ENCODE assay signal across 19 cellular contexts in the genomic region with DNA sequence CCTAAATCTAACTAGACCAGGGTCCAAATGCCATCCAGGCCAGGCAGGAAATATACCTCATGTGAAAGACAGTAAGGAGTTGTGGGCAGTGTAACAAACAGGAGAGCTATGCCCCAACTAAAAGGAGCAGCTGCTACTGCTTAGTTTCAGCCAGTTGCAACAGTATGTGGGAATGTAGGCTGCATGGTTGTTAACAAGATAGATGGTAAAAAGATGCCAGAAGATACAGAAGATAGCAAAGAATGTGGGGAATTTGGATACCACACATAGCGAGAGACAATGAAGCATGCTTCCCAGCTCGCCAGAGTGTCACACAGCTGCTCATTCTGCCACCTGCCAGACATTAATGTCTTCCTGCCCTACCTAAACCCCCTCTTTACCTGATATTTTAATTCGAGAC. TPM values are rescaled to one million over a fixed set of nuclear protein-coding genes. Genes with fewer than 3 reads are reported as not detected.
DNase-seq lines count a peak whose midpoint lies in the region; ATAC-seq and TF ChIP-seq lines count a peak whose summit lies in the region.
"Had no signal": no experiment of that assay in that cellular context is flagged by ENCODE, and none has a peak within 500 bp of the region (broad histone marks: within the 10 kb centered on the region; RNA-seq: fewer than 3 reads in every experiment).

No MANE protein-coding gene starts in this region.

- H3K79me2 ChIP-seq in neural progenitor cell (ENCODE audit: low read depth) (no peaks in the 10 kb centered on the region), osteoblast (ENCODE audit: insufficient read depth, low read length) (no peaks in the 10 kb centered on the region)

- H3K27ac ChIP-seq in neural progenitor cell (peak overlapping the region; percentile 54), osteoblast (ENCODE audit: low read depth, low read length) (no peak overlapping the region)
- H3K27ac ChIP-seq: SK-N-MC, stomach had no signal

- CTCF ChIA-PET in WTC11 (lab: Charles Lee): interaction anchor here (0.7 to 1.3 kb wide), 3 partner anchors 8 to 510 kb away, joined by 3 to 6 read pairs (median 3); no protein-coding TSS in a partner anchor

- POLR2A ChIA-PET in WTC11 (lab: Charles Lee): no interaction called here

- no peaks in the 10 kb centered on the region for H3K9me3 ChIP-seq in neural progenitor cell (ENCODE audit: low read depth)
- H3K9me3 ChIP-seq in osteoblast (ENCODE audit: low read depth, low read length): no peaks in the 10 kb centered on the region
- H3K9me3 ChIP-seq: stomach had no signal

- no peaks in the 10 kb centered on the region for H3K36me3 ChIP-seq in neural progenitor cell
- H3K36me3 ChIP-seq in osteoblast (ENCODE audit: insufficient read depth, low read length): peaks cover 13% of the 10 kb centered on the region

- H3K27me3 ChIP-seq in neural progenitor cell (no peaks in the 10 kb centered on the region), osteoblast (ENCODE audit: insufficient read depth, low read length) (no peaks in the 10 kb centered on the region)
- H3K27me3 ChIP-seq: stomach had no signal

- H3K27me3 Mint-ChIP-seq in WTC11 (ENCODE audit: low read depth) (no peaks in the 10 kb centered on the region), neural progenitor cell (ENCODE audit: insufficient read depth, low read depth) (no peaks in the 10 kb centered on the region)
- no peaks in the 10 kb centered on the region for H3K27me3 Mint-ChIP-seq in stimulated activated naive B cell treated with anti-CD40 and anti-IgM and Interleukin-4, amounts not matched to agents 10 μg/mL and 1 μg/mL and 100 μg/mL, for 72 hours
- H3K27me3 Mint-ChIP-seq: B cell had no signal

- H3K36me3 Mint-ChIP-seq in WTC11 (peaks cover 19% of the 10 kb centered on the region), neural progenitor cell (peaks cover 6% of the 10 kb centered on the region)
- peaks cover 29 to 57% of the 10 kb centered on the region in 2 donors for H3K36me3 Mint-ChIP-seq in stimulated activated naive B cell treated with anti-CD40 and anti-IgM and Interleukin-4, amounts not matched to agents 10 μg/mL and 1 μg/mL and 100 μg/mL, for 72 hours

- no peaks in the 10 kb centered on the region for H4K20me1 ChIP-seq in neural progenitor cell (ENCODE audit: low read depth)
- H4K20me1 ChIP-seq in osteoblast (ENCODE audit: insufficient read depth, low read length): no peaks in the 10 kb centered on the region

- H3K4me1 Mint-ChIP-seq in WTC11 (peaks cover 17% of the 10 kb centered on the region), neural progenitor cell (no peaks in the 10 kb centered on the region)
- H3K4me1 Mint-ChIP-seq in stimulated activated naive B cell treated with anti-CD40 and anti-IgM and Interleukin-4, amounts not matched to agents 10 μg/mL and 1 μg/mL and 100 μg/mL, for 72 hours: no peaks in the 10 kb centered on the region
- H3K4me1 Mint-ChIP-seq: B cell had no signal

- H3K4me1 ChIP-seq in neural progenitor cell: peaks cover 21% of the 10 kb centered on the region
- H3K4me1 ChIP-seq in osteoblast (ENCODE audit: insufficient read depth, low read length): peaks cover 8% of the 10 kb centered on the region
- H3K4me1 ChIP-seq: stomach had no signal

- peaks cover 9% of the 10 kb centered on the region for H3F3A ChIP-seq in neural progenitor cell (ENCODE audit: low read depth)

- TF ChIP-seq CTCF in WTC11 (IDR thresholded peaks at IDR 0.05) (no peak), neural progenitor cell (IDR thresholded peaks at IDR 0.05) (no peak), osteoblast (IDR thresholded peaks at IDR 0.05; ENCODE audit: extremely low read depth, low read depth, low read length) (no peak)

- H3K4me2 ChIP-seq in neural progenitor cell (peak overlapping the region; percentile 21), osteoblast (ENCODE audit: insufficient read depth, low read length) (no peak overlapping the region)

- DNase-seq in ELF-1 (ENCODE audit: low read depth, low spot score) (peak; percentile 31), WTC11 (ENCODE audit: low spot score) (no peak), iPS DF 19.7 (ENCODE audit: low read depth, low spot score) (peak; percentile 50), neural progenitor cell (ENCODE audit: low spot score) (peak; percentile 34), osteoblast (ENCODE audit: insufficient read length, low spot score, missing footprints) (no peak)
- DNase-seq in stimulated activated naive B cell treated with anti-CD40 and anti-IgM and Interleukin-4, amounts not matched to agents 10 μg/mL and 1 μg/mL and 100 μg/mL, for 72 hours: no peak
- DNase-seq: activated CD4-positive, alpha-beta T cell treated with anti-CD3 and anti-CD28 coated beads, Interleukin-2, amount 50 U/mL, for 1 hour; effector CD8-positive, alpha-beta T cell; foreskin melanocyte; kidney; NCI-H2029; NCI-H524 treated with DMSO at 0.1 percent for 48 hours; PC-3; stomach had no signal

- H3K4me3 ChIP-seq in neural progenitor cell: no peak overlapping the region
- H3K4me3 ChIP-seq in osteoblast (ENCODE audit: insufficient read depth, low read length): no peak overlapping the region
- H3K4me3 ChIP-seq: SK-N-MC, stomach had no signal

- H3K27ac Mint-ChIP-seq in WTC11 (peak overlapping the region; percentile 82), neural progenitor cell (no peak overlapping the region)
- H3K27ac Mint-ChIP-seq in stimulated activated naive B cell treated with anti-CD40 and anti-IgM and Interleukin-4, amounts not matched to agents 10 μg/mL and 1 μg/mL and 100 μg/mL, for 72 hours: no peak overlapping the region
- H3K27ac Mint-ChIP-seq: activated naive CD4-positive, alpha-beta T cell treated with anti-CD3 and anti-CD28 coated beads, Interleukin-2, amount 50 U/mL, for 72 hours; B cell had no signal

- H3K9me3 Mint-ChIP-seq in WTC11: no peaks in the 10 kb centered on the region
- H3K9me3 Mint-ChIP-seq in neural progenitor cell: no peaks in the 10 kb centered on the region
- H3K9me3 Mint-ChIP-seq in stimulated activated naive B cell treated with anti-CD40 and anti-IgM and Interleukin-4, amounts not matched to agents 10 μg/mL and 1 μg/mL and 100 μg/mL, for 72 hours: no peaks in the 10 kb centered on the region
- H3K9me3 Mint-ChIP-seq: activated naive CD4-positive, alpha-beta T cell treated with anti-CD3 and anti-CD28 coated beads, Interleukin-2, amount 50 U/mL, for 72 hours had no signal

- H2AFZ ChIP-seq in neural progenitor cell (replicated peaks) (no peak overlapping the region), osteoblast (ENCODE audit: low read length) (no peak overlapping the region)

- H3K4me3 Mint-ChIP-seq in WTC11 (no peak overlapping the region), neural progenitor cell (no peak overlapping the region)
- H3K4me3 Mint-ChIP-seq in stimulated activated naive B cell treated with anti-CD40 and anti-IgM and Interleukin-4, amounts not matched to agents 10 μg/mL and 1 μg/mL and 100 μg/mL, for 72 hours: no peak overlapping the region
- H3K4me3 Mint-ChIP-seq: B cell had no signal

- ATAC-seq in WTC11: peak; percentile 91
- no peak for ATAC-seq in HG03097 (IDR thresholded peaks at IDR 0.05; ENCODE audit: low FRiP score, unreplicated experiment)
- ATAC-seq in stimulated activated naive B cell treated with anti-CD40 and anti-IgM and Interleukin-4, amounts not matched to agents 10 μg/mL and 1 μg/mL and 100 μg/mL, for 72 hours (replicated peaks): no peak
- no peak for ATAC-seq in HG02642 (IDR thresholded peaks at IDR 0.05; ENCODE audit: poor library complexity, unreplicated experiment)
- ATAC-seq: activated naive CD4-positive, alpha-beta T cell treated with anti-CD3 and anti-CD28 coated beads, Interleukin-2, amount 50 U/mL, for 72 hours; PC-3 had no signal

- no peak overlapping the region for H3K9ac ChIP-seq in neural progenitor cell

TF ChIP-seq in WTC11, 78 proteins besides CTCF, POLR2A, EP300 and RAD21:
- TF ChIP-seq TEAD4 (CRISPR knock-in tag; IDR thresholded peaks at IDR 0.05) (peak; percentile 24; the same call in 1 of the 2 replicates), E2F4 (CRISPR knock-in tag; IDR thresholded peaks at IDR 0.05; ENCODE audit: borderline replicate concordance, low read depth) (no peak)

RNA-seq across cellular contexts. Expression of gene CYBRD1, which starts 39.4 kb away (rescaled TPM):
- 5.9 to 7.9 TPM (median 7.2 TPM) in 3 replicates for total RNA-seq in WTC11 (2021)
- total RNA-seq in neural progenitor cell (ENCODE audit: low replicate concordance): 5.8 and 11.1 TPM in 2 replicates
- total RNA-seq in osteoblast: 338 and 514 TPM in 2 replicates
- total RNA-seq: B cell had no signal

RNA-seq across cellular contexts. Expression of gene DCAF17, which starts 48.9 kb away (rescaled TPM):
- total RNA-seq in WTC11 (2021): 27.2 to 34.0 TPM (median 30.5 TPM) in 3 replicates
- 38.4 and 53.8 TPM in 2 replicates for total RNA-seq in neural progenitor cell (ENCODE audit: low replicate concordance)
- 32.6 and 37.7 TPM in 2 replicates for total RNA-seq in osteoblast

RNA-seq across cellular contexts. Expression of gene METTL8, which starts 49.1 kb away (rescaled TPM):
- 47.8 to 59.1 TPM (median 53.4 TPM) in 3 replicates for total RNA-seq in WTC11 (2021)
- 25.3 and 29.2 TPM in 2 replicates for total RNA-seq in neural progenitor cell (ENCODE audit: low replicate concordance)
- 20.9 and 23.9 TPM in 2 replicates for total RNA-seq in osteoblast

Comparison
In these comparisons a context has a peak if more than half of its experiments do, and no peak if none do; other contexts are left out.
1. DNase-seq: peak in ELF-1 (single experiment), iPS DF 19.7 (single experiment) and neural progenitor cell (single experiment); none in WTC11 (single experiment), stimulated activated naive B cell treated with anti-CD40 and anti-IgM and Interleukin-4, amounts not matched to agents 10 μg/mL and 1 μg/mL and 100 μg/mL, for 72 hours (single experiment) and osteoblast (single experiment).
2. RNA of gene CYBRD1, which starts 39.4 kb away (total RNA-seq): 338 to 514 TPM in osteoblast; 5.8 to 11.1 TPM in neural progenitor cell and 5.9 to 7.9 TPM in WTC11; every median in the first group is over 10 times any median in the second.